In genomic region chr1:158035976-158036583, GRCh38 we compare ENCODE assay signal across 9 cellular contexts. TPM values are rescaled to one million over a fixed set of nuclear protein-coding genes. Genes with fewer than 3 reads are reported as not detected.
A peak's percentile ranks its signal among the peaks of the same experiment; 100 is the strongest.
DNase-seq lines count a peak whose midpoint lies in the region; ATAC-seq and TF ChIP-seq lines count a peak whose summit lies in the region.
"Had no signal": no experiment of that assay in that cellular context is flagged by ENCODE, and none has a peak within 500 bp of the region (broad histone marks: within the 10 kb centered on the region; RNA-seq: fewer than 3 reads in every experiment).

No MANE protein-coding gene starts in this region.

- H3K9me3 ChIP-seq in mammary epithelial cell (replicated peaks; ENCODE audit: insufficient read depth, low read length) (no peaks in the 10 kb centered on the region), mesenchymal stem cell (ENCODE audit: control insufficient read depth, low read length) (no peaks in the 10 kb centered on the region)

- no peak overlapping the region for H3K27ac Mint-ChIP-seq in activated T-helper 2 cell treated with anti-CD3 and anti-CD28 coated beads, Interferon-gamma antibody, Interleukin-2, Interleukin-4, amounts not matched to agents 10 μg/mL and 5 μg/mL and 100 μg/mL, durations not matched to agents 14 hours and 24 hours and 36 hours

- peaks cover 30% of the 10 kb centered on the region for H3K4me1 ChIP-seq in mammary epithelial cell (ENCODE audit: insufficient read depth, low read length)
- peaks cover 32% of the 10 kb centered on the region for H3K4me1 ChIP-seq in mesenchymal stem cell (ENCODE audit: control insufficient read depth, insufficient read depth, low read depth, low read length)

- H2BK12ac ChIP-seq in mesenchymal stem cell (ENCODE audit: low read length in 2 of 2): peak overlapping the region in 1 of 2 experiments; percentile 5

- no peaks in the 10 kb centered on the region for H3K4me1 Mint-ChIP-seq in activated T-helper 2 cell treated with anti-CD3 and anti-CD28 coated beads, Interferon-gamma antibody, Interleukin-2, Interleukin-4, amounts not matched to agents 10 μg/mL and 5 μg/mL and 100 μg/mL, durations not matched to agents 14 hours and 24 hours and 36 hours (ENCODE audit: low read depth)

- H3K4me2 ChIP-seq in mammary epithelial cell (ENCODE audit: insufficient read depth, low read depth, low read length) (no peak overlapping the region), mesenchymal stem cell (ENCODE audit: low read length, poor library complexity, severe bottlenecking) (no peak overlapping the region)

- no TSS peak for BruUV-seq in mammary epithelial cell (replicated peaks; lab: Mats Ljungman, UMichigan)

- H4K91ac ChIP-seq in mesenchymal stem cell (ENCODE audit: low read length): no peak overlapping the region

- H3K36me3 Mint-ChIP-seq in activated T-helper 2 cell treated with anti-CD3 and anti-CD28 coated beads, Interferon-gamma antibody, Interleukin-2, Interleukin-4, amounts not matched to agents 10 μg/mL and 5 μg/mL and 100 μg/mL, durations not matched to agents 14 hours and 24 hours and 36 hours (ENCODE audit: low read depth): no peaks in the 10 kb centered on the region

- no peak overlapping the region for H3K18ac ChIP-seq in mesenchymal stem cell (ENCODE audit: low read depth in 1 of 2, low read length in 2 of 2)

- H3K79me2 ChIP-seq in mammary epithelial cell (ENCODE audit: insufficient read depth, low read length): peaks cover 93% of the 10 kb centered on the region

- no peak overlapping the region for H3K4me3 Mint-ChIP-seq in activated T-helper 2 cell treated with anti-CD3 and anti-CD28 coated beads, Interferon-gamma antibody, Interleukin-2, Interleukin-4, amounts not matched to agents 10 μg/mL and 5 μg/mL and 100 μg/mL, durations not matched to agents 14 hours and 24 hours and 36 hours (ENCODE audit: low read depth)

- no peaks in the 10 kb centered on the region for H3K79me1 ChIP-seq in mesenchymal stem cell (replicated peaks; ENCODE audit: low read length, poor library complexity, severe bottlenecking)

- H2BK5ac ChIP-seq in mesenchymal stem cell (ENCODE audit: low read depth, low read length, poor library complexity, severe bottlenecking): no peak overlapping the region

- H4K8ac ChIP-seq in mesenchymal stem cell (ENCODE audit: low read length): peak overlapping the region; percentile 17

- TF ChIP-seq CTCF in mammary epithelial cell (conservative IDR thresholded peaks at IDR 0.05 in 1 of 2, IDR thresholded peaks at IDR 0.05 in 1 of 2; ENCODE audit: extremely low read depth in 1 of 2, insufficient read depth in 1 of 2, low read depth in 1 of 2, low read length in 2 of 2): peak; percentile 70 to 72

- H2AFZ ChIP-seq in mammary epithelial cell (ENCODE audit: low read depth, low read length): no peak overlapping the region
- no peak overlapping the region for H2AFZ ChIP-seq in mesenchymal stem cell (ENCODE audit: low read depth, low read length)

- H3K36me3 ChIP-seq in mammary epithelial cell (ENCODE audit: insufficient read depth, low read length) (peaks cover 8% of the 10 kb centered on the region), mesenchymal stem cell (ENCODE audit: control insufficient read depth in 1 of 2, insufficient read depth in 2 of 2, low read depth in 1 of 2, low read length in 2 of 2) (peaks cover 16 to 45% of the 10 kb centered on the region in 2 experiments)

- H3K4me3 ChIP-seq in mammary epithelial cell (replicated peaks in 1 of 3; ENCODE audit: insufficient read depth in 1 of 3, low read depth in 2 of 3, low read length in 3 of 3): no peak overlapping the region
- H3K4me3 ChIP-seq in mesenchymal stem cell (ENCODE audit: insufficient read depth in 1 of 2, low read depth in 1 of 2, low read length in 2 of 2): no peak overlapping the region

- ATAC-seq in HG02623 (IDR thresholded peaks at IDR 0.05; ENCODE audit: unreplicated experiment): no peak
- no peak for ATAC-seq in GM21515 (IDR thresholded peaks at IDR 0.05; ENCODE audit: unreplicated experiment)
- no peak for ATAC-seq in HG02759 (IDR thresholded peaks at IDR 0.05; ENCODE audit: unreplicated experiment)

- H2AK5ac ChIP-seq in mesenchymal stem cell (ENCODE audit: low read length, severe bottlenecking): no peak overlapping the region

- H3K9me3 Mint-ChIP-seq in activated T-helper 2 cell treated with anti-CD3 and anti-CD28 coated beads, Interferon-gamma antibody, Interleukin-2, Interleukin-4, amounts not matched to agents 10 μg/mL and 5 μg/mL and 100 μg/mL, durations not matched to agents 14 hours and 24 hours and 36 hours: no peaks in the 10 kb centered on the region

- in situ Hi-C loops in mammary epithelial cell (cut with MboI; ENCODE audit: low sequenced_read_pairs in 2 of 2): no loop called here

- no peak overlapping the region for H2BK120ac ChIP-seq in mesenchymal stem cell (ENCODE audit: low read depth, low read length)

- CTCF ChIA-PET in mammary epithelial cell (lab: Charles Lee; ENCODE audit: low non-redundant PET): no interaction called here

- WGBS in mammary epithelial cell (ENCODE audit: low coverage, missing lambda C conversion rate): 53% methylated on average over 8 of the region's 8 CpGs
- WGBS in mesenchymal stem cell: 81% methylated on average over 6 of the region's 8 CpGs

- H3K4ac ChIP-seq in mesenchymal stem cell (ENCODE audit: low read depth in 1 of 2, low read length in 2 of 2): no peak overlapping the region

- no peaks in the 10 kb centered on the region for H3K27me3 ChIP-seq in mammary epithelial cell (ENCODE audit: insufficient read depth, low read length)
- no peaks in the 10 kb centered on the region for H3K27me3 ChIP-seq in mesenchymal stem cell (ENCODE audit: control insufficient read depth in 1 of 2, insufficient read depth in 1 of 2, low read length in 2 of 2)

- no peak overlapping the region for H3K14ac ChIP-seq in mesenchymal stem cell (ENCODE audit: low read length in 2 of 2)

- no peak overlapping the region for H2BK15ac ChIP-seq in mesenchymal stem cell (ENCODE audit: low read depth, poor library complexity, severe bottlenecking)

- no peaks in the 10 kb centered on the region for H4K20me1 ChIP-seq in mammary epithelial cell (ENCODE audit: insufficient read depth, low read length)

- no peak overlapping the region for H3K27ac ChIP-seq in mammary epithelial cell (ENCODE audit: insufficient read depth, low read depth, low read length)
- H3K27ac ChIP-seq in mesenchymal stem cell (ENCODE audit: low read length, poor library complexity, severe bottlenecking): peak overlapping the region; percentile 37

- H3K23ac ChIP-seq in mesenchymal stem cell (ENCODE audit: low read length in 2 of 2): no peak overlapping the region

- intact Hi-C loops in mammary epithelial cell (cut with micrococcal nuclease): loop anchor here (1.0 to 5.0 kb wide), 4 partner anchors 33 to 86 kb away; no protein-coding TSS in a partner anchor
- intact Hi-C loops in activated T-helper 2 cell treated with anti-CD3 and anti-CD28 coated beads, Interferon-gamma antibody, Interleukin-2, Interleukin-4, amounts not matched to agents 10 μg/mL and 5 μg/mL and 100 μg/mL, durations not matched to agents 14 hours and 24 hours and 36 hours (cut with micrococcal nuclease): loop anchor here (1.0 kb wide), 1 partner anchor 44 kb away; no protein-coding TSS in a partner anchor

- H3K9ac ChIP-seq in mammary epithelial cell (ENCODE audit: insufficient read depth, low read length) (no peak overlapping the region), mesenchymal stem cell (ENCODE audit: low read length) (peak overlapping the region; percentile 53)

- dilution Hi-C loops in mammary epithelial cell (cut with HindIII; ENCODE audit: low sequenced_read_pairs): no loop called here

- H3K27me3 Mint-ChIP-seq in activated T-helper 2 cell treated with anti-CD3 and anti-CD28 coated beads, Interferon-gamma antibody, Interleukin-2, Interleukin-4, amounts not matched to agents 10 μg/mL and 5 μg/mL and 100 μg/mL, durations not matched to agents 14 hours and 24 hours and 36 hours (ENCODE audit: low read depth): no peaks in the 10 kb centered on the region

- DNase-seq in ELR (ENCODE audit: low read depth) (peak; percentile 73), NAMALWA (ENCODE audit: low spot score) (peak; percentile 60), mammary epithelial cell (peak; percentile 24), mesenchymal stem cell (peak; percentile 66)
- no peak for DNase-seq in activated T-helper 2 cell treated with anti-CD3 and anti-CD28 coated beads, Interferon-gamma antibody, Interleukin-2, Interleukin-4, amounts not matched to agents 10 μg/mL and 5 μg/mL and 100 μg/mL, durations not matched to agents 14 hours and 24 hours and 36 hours (ENCODE audit: low spot score)

RNA-seq across cellular contexts. Expression of gene KIRREL1, which starts 42.6 kb away (rescaled TPM):
- 100 to 1,000 TPM in 1 of 2 donors, 10 to 100 TPM in 1; 92.2 to 130 TPM for total RNA-seq in mammary epithelial cell
- polyA plus RNA-seq in mammary epithelial cell: 43.7 TPM
- 159 TPM for polyA minus RNA-seq in mammary epithelial cell
- 133 TPM for polyA plus RNA-seq in mesenchymal stem cell (2013, experiment 1 of 2)
- 130 TPM for polyA plus RNA-seq in mesenchymal stem cell (2013, experiment 2 of 2)
- not detected in 2 replicates for total RNA-seq in activated T-helper 2 cell treated with anti-CD3 and anti-CD28 coated beads, Interferon-gamma antibody, Interleukin-2, Interleukin-4, amounts not matched to agents 10 μg/mL and 5 μg/mL and 100 μg/mL, durations not matched to agents 14 hours and 24 hours and 36 hours
- total RNA-seq: T-helper 2 cell treated with Interferon-gamma antibody and Interleukin-4, amounts not matched to agents 100 ng/mL and 5 ng/mL, for 36 hours had no signal

Comparison
In these comparisons a context has a peak if more than half of its experiments do, and no peak if none do; other contexts are left out.
1. RNA of gene KIRREL1, which starts 42.6 kb away (total RNA-seq): 92.2 to 130 TPM in mammary epithelial cell; not detected in activated T-helper 2 cell treated with anti-CD3 and anti-CD28 coated beads, Interferon-gamma antibody, Interleukin-2, Interleukin-4, amounts not matched to agents 10 μg/mL and 5 μg/mL and 100 μg/mL, durations not matched to agents 14 hours and 24 hours and 36 hours; every median in the first group is over 10 times any median in the second.